In genomic region chr18:37392648-37393047, GRCh38 we compare ENCODE assay signal across 26 cellular contexts.
DNase-seq lines count a peak whose midpoint lies in the region; ATAC-seq and TF ChIP-seq lines count a peak whose summit lies in the region.
"Had no signal": no experiment of that assay in that cellular context is flagged by ENCODE, and none has a peak within 500 bp of the region (broad histone marks: within the 10 kb centered on the region; RNA-seq: fewer than 3 reads in every experiment).

No MANE protein-coding gene starts in this region.

- H3K4me3 Mint-ChIP-seq in stimulated activated naive B cell treated with anti-CD40 and anti-IgM and Interleukin-4, amounts not matched to agents 10 μg/mL and 1 μg/mL and 100 μg/mL, for 72 hours: no peak overlapping the region
- H3K4me3 Mint-ChIP-seq in activated T-cell treated with anti-CD3 and anti-CD28 coated beads, Interleukin-2, amount 50 U/mL, for 72 hours: no peak overlapping the region
- H3K4me3 Mint-ChIP-seq: activated CD8-positive, alpha-beta T cell treated with anti-CD3 and anti-CD28 coated beads for 36 hours; stimulated activated naive CD8-positive, alpha-beta T cell treated with anti-CD3 and anti-CD28 coated beads, Interleukin-15, Interleukin-2, amounts not matched to agents 100 ng/mL and 50 ng/mL, for 24 hours had no signal

- TF ChIP-seq CTCF in BE2C (IDR thresholded peaks at IDR 0.05; ENCODE audit: low read depth, low read length): no peak

- H3K36me3 ChIP-seq in BE2C: no peaks in the 10 kb centered on the region
- H3K36me3 ChIP-seq: BLaER1, cardiac muscle cell, gastrocnemius medialis, HAP-1, tibial nerve had no signal

- peaks cover 20 to 39% of the 10 kb centered on the region in 2 donors for H3K4me1 Mint-ChIP-seq in stimulated activated naive B cell treated with anti-CD40 and anti-IgM and Interleukin-4, amounts not matched to agents 10 μg/mL and 1 μg/mL and 100 μg/mL, for 72 hours
- H3K4me1 Mint-ChIP-seq in activated T-cell treated with anti-CD3 and anti-CD28 coated beads, Interleukin-2, amount 50 U/mL, for 72 hours (ENCODE audit: low read depth): no peaks in the 10 kb centered on the region

- H3K4me3 ChIP-seq in BE2C (ENCODE audit: low read depth, low read length): no peak overlapping the region
- H3K4me3 ChIP-seq: BLaER1, cardiac muscle cell, gastrocnemius medialis, HAP-1, hepatocyte, SK-N-MC, tibial nerve had no signal

- ATAC-seq in GM18868 (IDR thresholded peaks at IDR 0.05; ENCODE audit: unreplicated experiment) (peak; percentile 42), HG02852 (IDR thresholded peaks at IDR 0.05; ENCODE audit: unreplicated experiment) (peak; percentile 33), GM21619 (IDR thresholded peaks at IDR 0.05; ENCODE audit: unreplicated experiment) (no peak)
- ATAC-seq in stimulated activated naive B cell treated with anti-CD40 and anti-IgM and Interleukin-4, amounts not matched to agents 10 μg/mL and 1 μg/mL and 100 μg/mL, for 72 hours (replicated peaks): peak; percentile 13 to 49
- no peak for ATAC-seq in activated T-cell treated with anti-CD3 and anti-CD28 coated beads, Interleukin-2, amount 50 U/mL, for 72 hours (replicated peaks in 1 of 2)
- ATAC-seq: activated CD8-positive, alpha-beta T cell treated with anti-CD3 and anti-CD28 coated beads for 36 hours; gastrocnemius medialis; HepG2; left cardiac atrium had no signal

- DNase-seq in stimulated activated naive B cell treated with anti-CD40 and anti-IgM and Interleukin-4, amounts not matched to agents 10 μg/mL and 1 μg/mL and 100 μg/mL, for 72 hours: no peak
- DNase-seq in AML-193 (lab: John Stamatoyannopoulos, UW): no peak
- DNase-seq in BE2C: no peak
- DNase-seq in activated T-cell treated with anti-CD3 and anti-CD28 coated beads, Interleukin-2, amount 50 U/mL, for 72 hours: no peak
- DNase-seq: activated CD8-positive, alpha-beta T cell treated with anti-CD3 and anti-CD28 coated beads for 36 hours; activated effector memory CD4-positive, alpha-beta T cell treated with Interleukin-2 at 50 U/mL for 16 hours; aorta; gastrocnemius medialis; Karpas-422; left cardiac atrium; NCI-H1436; NCI-H2081 treated with DMSO at 0.1 percent for 48 hours; NCI-H345 had no signal

- no peaks in the 10 kb centered on the region for H3K27me3 ChIP-seq in BE2C
- H3K27me3 ChIP-seq: tibial nerve had no signal

- H3K36me3 Mint-ChIP-seq in stimulated activated naive B cell treated with anti-CD40 and anti-IgM and Interleukin-4, amounts not matched to agents 10 μg/mL and 1 μg/mL and 100 μg/mL, for 72 hours: peaks cover 0 to 3% of the 10 kb centered on the region in 2 donors
- H3K36me3 Mint-ChIP-seq in activated T-cell treated with anti-CD3 and anti-CD28 coated beads, Interleukin-2, amount 50 U/mL, for 72 hours (ENCODE audit: insufficient read depth in 2 of 2): no peaks in the 10 kb centered on the region
- H3K36me3 Mint-ChIP-seq: activated naive CD8-positive, alpha-beta T cell had no signal

- peaks cover 0 to 6% of the 10 kb centered on the region in 2 donors for H3K9me3 Mint-ChIP-seq in stimulated activated naive B cell treated with anti-CD40 and anti-IgM and Interleukin-4, amounts not matched to agents 10 μg/mL and 1 μg/mL and 100 μg/mL, for 72 hours
- no peaks in the 10 kb centered on the region for H3K9me3 Mint-ChIP-seq in activated T-cell treated with anti-CD3 and anti-CD28 coated beads, Interleukin-2, amount 50 U/mL, for 72 hours
- H3K9me3 Mint-ChIP-seq: activated CD8-positive, alpha-beta T cell treated with anti-CD3 and anti-CD28 coated beads for 36 hours; stimulated activated naive CD8-positive, alpha-beta T cell treated with anti-CD3 and anti-CD28 coated beads, Interleukin-15, Interleukin-2, amounts not matched to agents 100 ng/mL and 50 ng/mL, for 24 hours had no signal

- no peaks in the 10 kb centered on the region for H3K9me3 ChIP-seq in BE2C
- H3K9me3 ChIP-seq: gastrocnemius medialis, HAP-1 had no signal

- peaks cover 34 to 38% of the 10 kb centered on the region in 2 donors for H3K27me3 Mint-ChIP-seq in stimulated activated naive B cell treated with anti-CD40 and anti-IgM and Interleukin-4, amounts not matched to agents 10 μg/mL and 1 μg/mL and 100 μg/mL, for 72 hours
- peaks cover 29% of the 10 kb centered on the region for H3K27me3 Mint-ChIP-seq in activated T-cell treated with anti-CD3 and anti-CD28 coated beads, Interleukin-2, amount 50 U/mL, for 72 hours (ENCODE audit: low read depth)

- peak overlapping the region; percentile 56 for H3K27ac Mint-ChIP-seq in stimulated activated naive B cell treated with anti-CD40 and anti-IgM and Interleukin-4, amounts not matched to agents 10 μg/mL and 1 μg/mL and 100 μg/mL, for 72 hours
- H3K27ac Mint-ChIP-seq in activated T-cell treated with anti-CD3 and anti-CD28 coated beads, Interleukin-2, amount 50 U/mL, for 72 hours: no peak overlapping the region
- H3K27ac Mint-ChIP-seq: activated CD8-positive, alpha-beta T cell treated with anti-CD3 and anti-CD28 coated beads for 36 hours; activated naive CD8-positive, alpha-beta T cell; stimulated activated naive CD8-positive, alpha-beta T cell treated with anti-CD3 and anti-CD28 coated beads, Interleukin-15, Interleukin-2, amounts not matched to agents 100 ng/mL and 50 ng/mL, for 24 hours had no signal

- H3K27ac ChIP-seq in cingulate gyrus (ENCODE audit: low read depth, low read length): peak overlapping the region; percentile 79
- H3K27ac ChIP-seq: BLaER1, cardiac muscle cell, gastrocnemius medialis, hepatocyte, SK-N-MC had no signal

- no peaks in the 10 kb centered on the region; the same call in none of the 2 replicates for H3K4me1 ChIP-seq in BE2C
- H3K4me1 ChIP-seq: HAP-1 had no signal

Comparison
In these comparisons a context has a peak if more than half of its experiments do, and no peak if none do; other contexts are left out.
1. ATAC-seq: peak in GM18868 (single experiment), HG02852 (single experiment) and stimulated activated naive B cell treated with anti-CD40 and anti-IgM and Interleukin-4, amounts not matched to agents 10 μg/mL and 1 μg/mL and 100 μg/mL, for 72 hours (2 of 2); none in GM21619 (single experiment) and activated T-cell treated with anti-CD3 and anti-CD28 coated beads, Interleukin-2, amount 50 U/mL, for 72 hours (0 of 2).